15 cellular contexts compared by ENCODE assay signal in the genomic region with DNA sequence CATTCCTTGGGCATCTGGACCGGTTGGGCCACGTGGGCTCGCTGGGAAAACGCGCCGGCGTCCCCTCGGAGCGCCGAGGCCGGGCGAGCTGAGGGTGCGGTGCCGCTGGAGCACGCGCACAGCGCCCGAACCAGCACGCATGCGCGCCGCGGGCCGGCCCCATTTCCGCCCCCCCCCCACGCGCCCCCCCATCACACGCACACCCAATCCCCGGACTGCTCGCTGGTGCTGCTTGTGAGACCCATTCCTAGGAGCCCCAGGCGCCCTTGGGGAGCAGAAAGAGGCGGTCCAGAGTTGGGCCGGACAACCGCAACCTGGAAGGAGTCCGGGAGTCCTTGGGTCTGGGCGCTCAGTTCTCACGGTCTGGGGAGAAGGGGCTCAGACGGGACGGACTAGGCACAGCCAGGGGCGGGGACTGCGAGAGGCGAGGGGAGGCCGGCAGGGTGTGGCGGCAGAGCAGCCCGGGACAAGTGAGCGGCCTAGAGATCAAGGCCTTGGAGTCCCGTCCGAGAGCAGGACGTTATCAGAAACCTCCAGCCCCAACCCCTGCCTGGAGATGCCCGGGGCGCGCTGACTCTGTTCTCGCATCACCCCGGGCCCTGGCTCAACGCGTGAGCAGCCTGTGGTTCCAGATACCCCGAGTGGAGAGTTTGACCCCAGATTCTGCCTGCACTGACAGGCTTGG. TPM values are rescaled to one million over a fixed set of nuclear protein-coding genes. Genes with fewer than 3 reads are reported as not detected.
DNase-seq lines count a peak whose midpoint lies in the region; ATAC-seq and TF ChIP-seq lines count a peak whose summit lies in the region.
"Had no signal": no experiment of that assay in that cellular context is flagged by ENCODE, and none has a peak within 500 bp of the region (broad histone marks: within the 10 kb centered on the region; RNA-seq: fewer than 3 reads in every experiment).

No MANE protein-coding gene starts in this region.

- H3K27ac ChIP-seq in CD4-positive, CD25-positive, alpha-beta regulatory T cell (ENCODE audit: insufficient read depth, low read length, poor library complexity, severe bottlenecking): no peak overlapping the region
- H3K27ac ChIP-seq in mesendoderm (ENCODE audit: low read depth, low read length) (no peak overlapping the region), left lung (no peak overlapping the region), adrenal gland (no peak overlapping the region)
- H3K27ac ChIP-seq: body of pancreas, dorsolateral prefrontal cortex, heart left ventricle had no signal

- WGBS in mesendoderm (ENCODE audit: extremely low coverage, insufficient coverage, low lambda C conversion rate): no CpG with 5 or more reads among the region's 57 CpGs
- 5 to 8% (median 5%) methylated on average over 14 to 57 of the region's 57 CpGs for WGBS in adrenal gland, 4 donors

- H3K79me1 ChIP-seq in mesendoderm (ENCODE audit: low read length): no peaks in the 10 kb centered on the region

- no peak overlapping the region for H3K4me3 ChIP-seq in CD4-positive, CD25-positive, alpha-beta regulatory T cell (ENCODE audit: low read depth, low read length)
- H3K4me3 ChIP-seq in mesendoderm (ENCODE audit: low read length): no peak overlapping the region
- H3K4me3 ChIP-seq in left lung: no peak overlapping the region
- no peak overlapping the region for H3K4me3 ChIP-seq in adrenal gland
- H3K4me3 ChIP-seq: body of pancreas, dorsolateral prefrontal cortex had no signal

- H3K56ac ChIP-seq in mesendoderm (ENCODE audit: low read length): peak overlapping the region; percentile 25

- H2BK5ac ChIP-seq in mesendoderm (ENCODE audit: low read length): no peak overlapping the region

- H2BK120ac ChIP-seq in mesendoderm (ENCODE audit: low read depth, low read length): no peak overlapping the region

- no peaks in the 10 kb centered on the region for H3K79me2 ChIP-seq in mesendoderm (ENCODE audit: control insufficient read depth, insufficient read depth, low read length)

- H3K36me3 Mint-ChIP-seq in CD4-positive, CD25-positive, alpha-beta regulatory T cell: no peaks in the 10 kb centered on the region
- H3K36me3 Mint-ChIP-seq in activated B cell treated with CpG ODN at 0.5 μM for 24 hours (ENCODE audit: low read depth): peaks cover 5% of the 10 kb centered on the region

- H3K9me3 Mint-ChIP-seq in CD4-positive, CD25-positive, alpha-beta regulatory T cell: peaks cover 0 to 11% (median 0%) of the 10 kb centered on the region in 7 donors
- no peaks in the 10 kb centered on the region for H3K9me3 Mint-ChIP-seq in activated B cell treated with CpG ODN at 0.5 μM for 24 hours

- no peak for DNase-seq in CD4-positive, CD25-positive, alpha-beta regulatory T cell
- DNase-seq in GF-D8 (lab: John Stamatoyannopoulos, UW) (peak; percentile 47), activated B cell treated with CpG ODN at 0.5 μM for 24 hours (no peak), mesendoderm (no peak), left lung (no peak), adrenal gland (no peak)
- DNase-seq: dorsolateral prefrontal cortex, heart left ventricle, KG1, NCI-H1092 treated with DMSO at 0.1 percent for 48 hours, NCI-H2171 treated with DMSO at 0.1 percent for 48 hours, trophoblast cell had no signal

- no peak overlapping the region for H4K8ac ChIP-seq in mesendoderm (ENCODE audit: low read depth, low read length)

- no peaks in the 10 kb centered on the region for H3K9me3 ChIP-seq in CD4-positive, CD25-positive, alpha-beta regulatory T cell (ENCODE audit: control insufficient read depth in 2 of 2, low read length in 2 of 2)
- H3K9me3 ChIP-seq in left lung: no peaks in the 10 kb centered on the region
- H3K9me3 ChIP-seq in adrenal gland (replicated peaks in 1 of 3): no peaks in the 10 kb centered on the region
- H3K9me3 ChIP-seq: body of pancreas, heart left ventricle had no signal

- peaks cover 68% of the 10 kb centered on the region for H3K4me1 ChIP-seq in CD4-positive, CD25-positive, alpha-beta regulatory T cell (ENCODE audit: control insufficient read depth, insufficient read depth, low read length, poor library complexity, severe bottlenecking)
- H3K4me1 ChIP-seq in mesendoderm (ENCODE audit: control insufficient read depth, low read depth, low read length) (peaks cover 1% of the 10 kb centered on the region), left lung (peaks cover 26 to 70% of the 10 kb centered on the region in 2 donors), adrenal gland (replicated peaks in 1 of 2) (peaks cover 11 to 20% of the 10 kb centered on the region in 2 donors)

- no peak overlapping the region for H4K5ac ChIP-seq in mesendoderm (ENCODE audit: low read length)

- intact Hi-C loops in activated B cell treated with CpG ODN at 0.5 μM for 24 hours (cut with micrococcal nuclease): loop anchor here (5.0 to 10.0 kb wide), 2 partner anchors 129 to 1712 kb away; a partner anchor contains a TSS
- intact Hi-C loops in left lung (cut with DNase I): no loop called here
- intact Hi-C loops in adrenal gland (cut with DNase I): loop anchor here in 1 of 2 donors (5.0 kb wide), 1 partner anchor 34 kb away; a partner anchor contains a TSS

- no peak overlapping the region for H2BK15ac ChIP-seq in mesendoderm (replicated peaks; ENCODE audit: low read depth)

- no peak overlapping the region for H2AK5ac ChIP-seq in mesendoderm (ENCODE audit: low read length)

- H3K18ac ChIP-seq in mesendoderm (ENCODE audit: low read length): no peak overlapping the region

- peak overlapping the region in 3 of 4 donors; percentile 41 to 74 (median 43) for H3K4me3 Mint-ChIP-seq in CD4-positive, CD25-positive, alpha-beta regulatory T cell
- no peak overlapping the region for H3K4me3 Mint-ChIP-seq in activated B cell treated with CpG ODN at 0.5 μM for 24 hours

- TF ChIP-seq CTCF in activated B cell treated with CpG ODN at 0.5 μM for 24 hours (IDR thresholded peaks at IDR 0.05) (no peak), left lung (IDR thresholded peaks at IDR 0.05) (no peak), adrenal gland (IDR thresholded peaks at IDR 0.05) (no peak)

- H3K23ac ChIP-seq in mesendoderm (ENCODE audit: low read length): no peak overlapping the region

- no peak for TF ChIP-seq POLR2A in adrenal gland (IDR thresholded peaks at IDR 0.05)

- H3K36me3 ChIP-seq in CD4-positive, CD25-positive, alpha-beta regulatory T cell (ENCODE audit: control insufficient read depth, insufficient read depth, low read length): no peaks in the 10 kb centered on the region
- H3K36me3 ChIP-seq in mesendoderm (ENCODE audit: control insufficient read depth, insufficient read depth, low read length) (no peaks in the 10 kb centered on the region), left lung (no peaks in the 10 kb centered on the region), adrenal gland (replicated peaks in 1 of 2) (no peaks in the 10 kb centered on the region)
- H3K36me3 ChIP-seq: heart left ventricle had no signal

- CTCF ChIA-PET in activated B cell treated with CpG ODN at 0.5 μM for 24 hours (lab: Charles Lee): no interaction called here

- H3K9ac ChIP-seq in mesendoderm (ENCODE audit: low read length): no peak overlapping the region

- POLR2A ChIA-PET in activated B cell treated with CpG ODN at 0.5 μM for 24 hours (lab: Charles Lee): interaction anchor here (0.5 to 18.2 kb wide), 9 partner anchors 8 to 1699 kb away, joined by 3 to 212 read pairs (median 10); a partner anchor contains a TSS

- peaks cover 58% of the 10 kb centered on the region for H3K27me3 ChIP-seq in CD4-positive, CD25-positive, alpha-beta regulatory T cell (ENCODE audit: control insufficient read depth, insufficient read depth, low read length)
- H3K27me3 ChIP-seq in mesendoderm (ENCODE audit: insufficient read depth, low read length, poor library complexity) (peaks cover 98% of the 10 kb centered on the region), left lung (peaks cover 98 to 100% of the 10 kb centered on the region in 2 donors), adrenal gland (peaks cover 95% of the 10 kb centered on the region)

- no peak for ATAC-seq in CD4-positive, CD25-positive, alpha-beta regulatory T cell (ENCODE audit: low read depth in 2 of 2)
- no peak for ATAC-seq in activated B cell treated with CpG ODN at 0.5 μM for 24 hours (ENCODE audit: low read depth)
- no peak for ATAC-seq in left lung
- ATAC-seq in HG03280 (IDR thresholded peaks at IDR 0.05; ENCODE audit: unreplicated experiment): no peak
- ATAC-seq in HG03378 (IDR thresholded peaks at IDR 0.05; ENCODE audit: unreplicated experiment): no peak
- ATAC-seq: body of pancreas, heart left ventricle had no signal

- peaks cover 82% of the 10 kb centered on the region for H3K27me3 Mint-ChIP-seq in CD4-positive, CD25-positive, alpha-beta regulatory T cell
- peaks cover 52% of the 10 kb centered on the region for H3K27me3 Mint-ChIP-seq in activated B cell treated with CpG ODN at 0.5 μM for 24 hours

- H3K27ac Mint-ChIP-seq in CD4-positive, CD25-positive, alpha-beta regulatory T cell: no peak overlapping the region
- peak overlapping the region; percentile 30 for H3K27ac Mint-ChIP-seq in activated B cell treated with CpG ODN at 0.5 μM for 24 hours

- H3K4me1 Mint-ChIP-seq in CD4-positive, CD25-positive, alpha-beta regulatory T cell: peaks cover 10 to 56% (median 30%) of the 10 kb centered on the region in 4 donors
- peaks cover 43% of the 10 kb centered on the region for H3K4me1 Mint-ChIP-seq in activated B cell treated with CpG ODN at 0.5 μM for 24 hours

- H3K4ac ChIP-seq in mesendoderm (ENCODE audit: low read depth, low read length): no peak overlapping the region

- H3K4me2 ChIP-seq in mesendoderm (ENCODE audit: low read length): no peak overlapping the region

RNA-seq across cellular contexts. Expression of a gene that starts 6.0 kb away (rescaled TPM):
- 3.4 TPM for total RNA-seq in CD4-positive, CD25-positive, alpha-beta regulatory T cell
- polyA plus RNA-seq in CD4-positive, CD25-positive, alpha-beta regulatory T cell: 1 to 10 TPM in 2 of 4 donors, under 1 TPM in 2; 0.30 to 1.7 (median 0.87) TPM
- total RNA-seq in activated B cell treated with CpG ODN at 0.5 μM for 24 hours (4.0 and 4.9 TPM in 2 replicates), left lung (1 to 10 TPM; 7.3 to 7.9 TPM), adrenal gland (10 to 100 TPM in 1 of 8 donors, 1 to 10 TPM in 6, under 1 TPM in 1; 0.85 to 10.6 (median 5.5) TPM)
- 0.17 TPM for polyA plus RNA-seq in mesendoderm (2013, experiment 1 of 2)
- polyA plus RNA-seq in mesendoderm (2013, experiment 2 of 2): 0.34 TPM
- polyA plus RNA-seq in adrenal gland: 1 to 10 TPM; 1.0 to 7.4 (median 4.4) TPM

RNA-seq across cellular contexts. Expression of a gene that starts 24.9 kb away (rescaled TPM):
- total RNA-seq in CD4-positive, CD25-positive, alpha-beta regulatory T cell: 0.81 TPM
- under 1 TPM in 2 of 4 donors, not detected in 2; 0.11 to 0.17 TPM for polyA plus RNA-seq in CD4-positive, CD25-positive, alpha-beta regulatory T cell
- total RNA-seq in activated B cell treated with CpG ODN at 0.5 μM for 24 hours (0.37 and 0.67 TPM in 2 replicates), left lung (1 to 10 TPM; 2.6 to 3.6 TPM), adrenal gland (1 to 10 TPM in 2 of 8 donors, under 1 TPM in 6; 0.06 to 1.8 (median 0.69) TPM)
- 25.1 TPM for polyA plus RNA-seq in mesendoderm (2013, experiment 1 of 2)
- polyA plus RNA-seq in mesendoderm (2013, experiment 2 of 2): 25.0 TPM
- polyA plus RNA-seq in adrenal gland: under 1 TPM; 0.26 to 0.97 (median 0.88) TPM

RNA-seq across cellular contexts. Expression of a gene that starts 36.4 kb away (rescaled TPM):
- 137 TPM for total RNA-seq in CD4-positive, CD25-positive, alpha-beta regulatory T cell
- polyA plus RNA-seq in CD4-positive, CD25-positive, alpha-beta regulatory T cell: 10 to 100 TPM in 1 of 4 donors, 1 to 10 TPM in 3; 2.9 to 10.0 (median 4.6) TPM
- total RNA-seq in activated B cell treated with CpG ODN at 0.5 μM for 24 hours (55.6 and 56.3 TPM in 2 replicates), left lung (10 to 100 TPM; 20.9 to 22.3 TPM), adrenal gland (10 to 100 TPM; 15.1 to 39.3 (median 25.0) TPM)
- 3.7 TPM for polyA plus RNA-seq in mesendoderm (2013, experiment 1 of 2)
- polyA plus RNA-seq in mesendoderm (2013, experiment 2 of 2): 3.6 TPM
- polyA plus RNA-seq in adrenal gland: 10 to 100 TPM in 1 of 3 donors, 1 to 10 TPM in 2; 5.4 to 10.1 (median 7.6) TPM
